9 cellular contexts compared by ENCODE assay signal in the genomic region with DNA sequence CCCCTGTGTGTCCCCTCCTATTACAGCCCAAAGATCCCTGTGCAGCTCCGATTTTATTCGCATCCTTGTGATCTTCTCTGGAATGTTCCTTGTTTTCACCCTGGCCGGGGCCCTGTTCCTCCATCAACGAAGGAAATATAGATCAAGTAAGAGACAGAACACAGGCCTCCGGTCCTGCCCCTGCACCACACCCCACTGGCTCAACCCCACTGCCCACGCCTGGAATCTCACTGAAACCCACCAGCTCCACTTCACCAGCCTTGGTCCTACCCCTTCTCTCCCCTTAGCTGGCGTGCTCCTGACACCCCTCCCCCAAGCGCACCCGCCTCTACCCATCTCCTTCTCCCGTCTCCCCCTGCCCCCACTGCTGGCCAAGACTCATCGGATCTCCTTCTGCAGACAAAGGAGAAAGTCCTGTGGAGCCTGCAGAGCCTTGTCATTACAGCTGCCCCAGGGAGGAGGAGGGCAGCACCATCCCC. TPM values are rescaled to one million over a fixed set of nuclear protein-coding genes. Genes with fewer than 3 reads are reported as not detected.
DNase-seq lines count a peak whose midpoint lies in the region; FAIRE-seq and TF ChIP-seq lines count a peak whose summit lies in the region.
"Had no signal": no experiment of that assay in that cellular context is flagged by ENCODE, and none has a peak within 500 bp of the region (broad histone marks: within the 10 kb centered on the region; RNA-seq: fewer than 3 reads in every experiment).

No MANE protein-coding gene starts in this region.

- no peak for TF ChIP-seq POLR2A in stomach (IDR thresholded peaks at IDR 0.05)

- no peaks in the 10 kb centered on the region for H3K79me2 ChIP-seq in keratinocyte (ENCODE audit: control insufficient read depth, insufficient read depth, low read length)

- H3K4me1 ChIP-seq in keratinocyte (ENCODE audit: control insufficient read depth, extremely low read depth, insufficient read depth, low read length) (peaks cover 20% of the 10 kb centered on the region), stomach (peaks cover 20 to 49% (median 39%) of the 10 kb centered on the region in 4 donors)

- no peaks in the 10 kb centered on the region for H3K27me3 Mint-ChIP-seq in activated CD4-positive, alpha-beta T cell treated with anti-CD3 and anti-CD28 coated beads, Interleukin-2, amount 10 ng/mL, durations not matched to agents 24 days and 14 days

- TF ChIP-seq CTCF in keratinocyte (optimal IDR thresholded peaks at IDR 0.05 in 1 of 3, IDR thresholded peaks at IDR 0.05 in 1 of 3, conservative IDR thresholded peaks at IDR 0.05 in 1 of 3; ENCODE audit: extremely low read depth in 1 of 3, insufficient read depth in 2 of 3, low read length in 3 of 3) (no peak), stomach (IDR thresholded peaks at IDR 0.05) (no peak)

- H3K27ac ChIP-seq in angular gyrus (ENCODE audit: low read depth, low read length) = peak overlapping the region; percentile 97
- peak overlapping the region; percentile 72 for H3K27ac ChIP-seq in keratinocyte (ENCODE audit: control insufficient read depth, insufficient read depth, low read length)
- H3K27ac ChIP-seq in stomach = peak overlapping the region; percentile 89 to 98 (median 97)

- peak overlapping the region; percentile 97 for H2AFZ ChIP-seq in keratinocyte (ENCODE audit: control insufficient read depth, low read length)

- peak overlapping the region; percentile 97 for H3K27ac Mint-ChIP-seq in activated CD4-positive, alpha-beta T cell treated with anti-CD3 and anti-CD28 coated beads, Interleukin-2, amount 10 ng/mL, durations not matched to agents 24 days and 14 days

- H3K9me3 ChIP-seq in keratinocyte (ENCODE audit: control insufficient read depth, low read depth, low read length) (no peaks in the 10 kb centered on the region), stomach (no peaks in the 10 kb centered on the region)

- peak overlapping the region; percentile 82 for H3K9ac ChIP-seq in keratinocyte (ENCODE audit: control insufficient read depth, extremely low read depth, insufficient read depth, low read length)

- peaks cover 68% of the 10 kb centered on the region for H3K4me1 Mint-ChIP-seq in activated CD4-positive, alpha-beta T cell treated with anti-CD3 and anti-CD28 coated beads, Interleukin-2, amount 10 ng/mL, durations not matched to agents 24 days and 14 days

- peak; percentile 74 for DNase-seq in activated CD4-positive, alpha-beta T cell treated with anti-CD3 and anti-CD28 coated beads, Interleukin-2, amount 10 ng/mL, durations not matched to agents 24 days and 14 days
- DNase-seq in activated CD4-positive, alpha-beta T cell treated with anti-CD3 and anti-CD28 coated beads, Interleukin-2, amount 50 U/mL, for 1 hour = no peak
- DNase-seq in keratinocyte (ENCODE audit: low read depth, low spot score) = no peak
- no peak for DNase-seq in stomach
- DNase-seq in CD1c-positive myeloid dendritic cell (ENCODE audit: extremely low spot score) = no peak
- no peak for DNase-seq in NCI-H446 (lab: John Stamatoyannopoulos, UW)
- DNase-seq in NCI-H2107 treated with DMSO at 0.1 percent for 48 hours (lab: John Stamatoyannopoulos, UW; ENCODE audit: unreplicated experiment) = no peak

- peaks cover 67% of the 10 kb centered on the region for H3K36me3 Mint-ChIP-seq in activated CD4-positive, alpha-beta T cell treated with anti-CD3 and anti-CD28 coated beads, Interleukin-2, amount 10 ng/mL, durations not matched to agents 24 days and 14 days (ENCODE audit: low read depth)

- dilution Hi-C loops in keratinocyte (cut with MboI; ENCODE audit: extremely low pct_ligation_motif_present, low sequenced_read_pairs) = no loop called here

- H3K4me2 ChIP-seq in keratinocyte (ENCODE audit: control insufficient read depth, extremely low read depth, insufficient read depth, low read depth, low read length) = peak overlapping the region; percentile 95

- peak overlapping the region; percentile 97 for H3K4me3 Mint-ChIP-seq in activated CD4-positive, alpha-beta T cell treated with anti-CD3 and anti-CD28 coated beads, Interleukin-2, amount 10 ng/mL, durations not matched to agents 24 days and 14 days

- 7 to 12% (median 9%) methylated on average over 11 of the region's 11 CpGs for WGBS in stomach, 5 donors

- no peaks in the 10 kb centered on the region for H3K27me3 ChIP-seq in keratinocyte (ENCODE audit: control insufficient read depth, extremely low read depth, insufficient read depth, low read length)
- H3K27me3 ChIP-seq in stomach = no peaks in the 10 kb centered on the region

- TF ChIP-seq EP300 in stomach (IDR thresholded peaks at IDR 0.05) = no peak

- no peak for FAIRE-seq in keratinocyte (lab: Jason Lieb, UNC)

- H3K9me1 ChIP-seq in keratinocyte (ENCODE audit: control insufficient read depth, extremely low read depth, insufficient read depth, low read length) = no peaks in the 10 kb centered on the region

- intact Hi-C loops in activated CD4-positive, alpha-beta T cell treated with anti-CD3 and anti-CD28 coated beads, Interleukin-2, amount 10 ng/mL, durations not matched to agents 24 days and 14 days (cut with micrococcal nuclease) = loop anchor here (5.0 kb wide), 1 partner anchor 501 kb away; a partner anchor contains a TSS
- intact Hi-C loops in stomach (cut with DNase I; ENCODE audit: low total_unique reads) = no loop called here

- H3K9me3 Mint-ChIP-seq in activated CD4-positive, alpha-beta T cell treated with anti-CD3 and anti-CD28 coated beads, Interleukin-2, amount 10 ng/mL, durations not matched to agents 24 days and 14 days = no peaks in the 10 kb centered on the region

- peaks cover 0 to 2% of the 10 kb centered on the region in 2 experiments for H3K36me3 ChIP-seq in keratinocyte (ENCODE audit: control insufficient read depth in 2 of 2, extremely low read depth in 1 of 2, insufficient read depth in 2 of 2, low read length in 2 of 2)
- peaks cover 13 to 49% (median 47%) of the 10 kb centered on the region in 4 donors for H3K36me3 ChIP-seq in stomach

- peak overlapping the region; percentile 42 to 56 (median 52) for H3K4me3 ChIP-seq in keratinocyte (ENCODE audit: control insufficient read depth in 2 of 3, extremely low read depth in 1 of 3, insufficient read depth in 2 of 3, low read depth in 1 of 3, low read length in 3 of 3)
- peak overlapping the region; percentile 62 to 73 (median 66) for H3K4me3 ChIP-seq in stomach

- no peaks in the 10 kb centered on the region for H4K20me1 ChIP-seq in keratinocyte (ENCODE audit: control insufficient read depth, extremely low read depth, insufficient read depth, low read length)

RNA-seq across cellular contexts. Expression of a gene that starts 0.9 kb away (rescaled TPM):
- 31.9 and 33.0 TPM in 2 replicates for total RNA-seq in activated CD4-positive, alpha-beta T cell treated with anti-CD3 and anti-CD28 coated beads, Interleukin-2, amount 10 ng/mL, durations not matched to agents 24 days and 14 days
- 4.2 to 6.0 TPM (median 4.8 TPM) in 3 replicates for polyA plus RNA-seq in keratinocyte
- polyA plus RNA-seq in keratinocyte (2011; ENCODE audit: low read depth) = 7.0 TPM
- 2.5 and 3.5 TPM in 2 replicates for polyA plus RNA-seq in keratinocyte (2011; cell fraction: cytosol; rRNA removed)
- 6.4 and 9.5 TPM in 2 replicates for polyA plus RNA-seq in keratinocyte (2011; cell fraction: nucleus; rRNA removed)
- polyA plus RNA-seq in keratinocyte (2012; ENCODE audit: low replicate concordance) = 2.2 and 5.2 TPM in 2 replicates
- 3.1 to 6.7 TPM (median 6.0 TPM) in 3 replicates for polyA minus RNA-seq in keratinocyte
- polyA minus RNA-seq in keratinocyte (2011; cell fraction: cytosol; rRNA and poly(A)+ RNA removed) = 2.5 TPM
- polyA minus RNA-seq in keratinocyte (2011; cell fraction: nucleus; rRNA and poly(A)+ RNA removed) = 4.0 and 5.6 TPM in 2 replicates
- total RNA-seq in stomach = 100 to 1,000 TPM in 1 of 5 donors, 10 to 100 TPM in 4; 15.2 to 115 (median 40.0) TPM
- polyA plus RNA-seq in stomach = 10 to 100 TPM; 13.0 to 15.3 (median 15.1) TPM

RNA-seq across cellular contexts. Expression of a gene that starts 6.2 kb away (rescaled TPM):
- total RNA-seq in activated CD4-positive, alpha-beta T cell treated with anti-CD3 and anti-CD28 coated beads, Interleukin-2, amount 10 ng/mL, durations not matched to agents 24 days and 14 days = 74.0 and 77.7 TPM in 2 replicates
- not detected in 3 replicates for polyA plus RNA-seq in keratinocyte
- not detected for polyA plus RNA-seq in keratinocyte (2011; ENCODE audit: low read depth)
- polyA plus RNA-seq in keratinocyte (2011; cell fraction: cytosol; rRNA removed) = not detected in 2 replicates
- not detected in 2 replicates for polyA plus RNA-seq in keratinocyte (2011; cell fraction: nucleus; rRNA removed)
- polyA plus RNA-seq in keratinocyte (2012; ENCODE audit: low replicate concordance) = not detected in 2 replicates
- not detected in 3 replicates for polyA minus RNA-seq in keratinocyte
- not detected for polyA minus RNA-seq in keratinocyte (2011; cell fraction: cytosol; rRNA and poly(A)+ RNA removed)
- polyA minus RNA-seq in keratinocyte (2011; cell fraction: nucleus; rRNA and poly(A)+ RNA removed) = not detected in 2 replicates
- total RNA-seq in stomach = 1 to 10 TPM in 1 of 5 donors, under 1 TPM in 1, not detected in 3; 0.92 to 8.7 TPM
- polyA plus RNA-seq in stomach = 1 to 10 TPM; 1.7 to 5.8 (median 3.2) TPM
- total RNA-seq: Daoy had no signal

RNA-seq across cellular contexts. Expression of a gene that starts 19.6 kb away (rescaled TPM):
- total RNA-seq in activated CD4-positive, alpha-beta T cell treated with anti-CD3 and anti-CD28 coated beads, Interleukin-2, amount 10 ng/mL, durations not matched to agents 24 days and 14 days = 50.0 and 51.2 TPM in 2 replicates
- polyA plus RNA-seq in keratinocyte = 5.3 to 7.8 TPM (median 6.7 TPM) in 3 replicates
- 0.42 TPM for polyA plus RNA-seq in keratinocyte (2011; ENCODE audit: low read depth)
- 5.4 and 8.0 TPM in 2 replicates for polyA plus RNA-seq in keratinocyte (2011; cell fraction: cytosol; rRNA removed)
- 22.3 and 24.4 TPM in 2 replicates for polyA plus RNA-seq in keratinocyte (2011; cell fraction: nucleus; rRNA removed)
- polyA plus RNA-seq in keratinocyte (2012; ENCODE audit: low replicate concordance) = 2.3 and 3.8 TPM in 2 replicates
- 4.9 to 6.2 TPM (median 5.9 TPM) in 3 replicates for polyA minus RNA-seq in keratinocyte
- polyA minus RNA-seq in keratinocyte (2011; cell fraction: cytosol; rRNA and poly(A)+ RNA removed) = 0.58 TPM
- polyA minus RNA-seq in keratinocyte (2011; cell fraction: nucleus; rRNA and poly(A)+ RNA removed) = 3.0 and 7.9 TPM in 2 replicates
- total RNA-seq in stomach = 10 to 100 TPM in 2 of 5 donors, 1 to 10 TPM in 3; 1.2 to 16.5 (median 4.8) TPM
- polyA plus RNA-seq in stomach = 1 to 10 TPM in 2 of 3 donors, not detected in 1; 2.6 to 8.9 TPM

RNA-seq across cellular contexts. Expression of a gene that starts 42.2 kb away (rescaled TPM):
- 277 and 280 TPM in 2 replicates for total RNA-seq in activated CD4-positive, alpha-beta T cell treated with anti-CD3 and anti-CD28 coated beads, Interleukin-2, amount 10 ng/mL, durations not matched to agents 24 days and 14 days
- polyA plus RNA-seq in keratinocyte = 76.5 to 184 TPM (median 130 TPM) in 3 replicates
- 76.9 TPM for polyA plus RNA-seq in keratinocyte (2011; ENCODE audit: low read depth)
- 155 and 198 TPM in 2 replicates for polyA plus RNA-seq in keratinocyte (2011; cell fraction: cytosol; rRNA removed)
- polyA plus RNA-seq in keratinocyte (2011; cell fraction: nucleus; rRNA removed) = 60.2 and 69.9 TPM in 2 replicates
- polyA plus RNA-seq in keratinocyte (2012; ENCODE audit: low replicate concordance) = 163 and 213 TPM in 2 replicates
- polyA minus RNA-seq in keratinocyte = 8.3 to 26.0 TPM (median 23.7 TPM) in 3 replicates
- 31.7 TPM for polyA minus RNA-seq in keratinocyte (2011; cell fraction: cytosol; rRNA and poly(A)+ RNA removed)
- 7.3 and 7.8 TPM in 2 replicates for polyA minus RNA-seq in keratinocyte (2011; cell fraction: nucleus; rRNA and poly(A)+ RNA removed)
- 100 to 1,000 TPM in 1 of 5 donors, 10 to 100 TPM in 4; 26.8 to 146 (median 50.7) TPM for total RNA-seq in stomach
- 100 to 1,000 TPM; 108 to 143 (median 128) TPM for polyA plus RNA-seq in stomach

RNA-seq across cellular contexts. Expression of a gene that starts 43.0 kb away (rescaled TPM):
- total RNA-seq in activated CD4-positive, alpha-beta T cell treated with anti-CD3 and anti-CD28 coated beads, Interleukin-2, amount 10 ng/mL, durations not matched to agents 24 days and 14 days = 104 and 106 TPM in 2 replicates
- polyA plus RNA-seq in keratinocyte = 12.3 to 34.6 TPM (median 33.7 TPM) in 3 replicates
- polyA plus RNA-seq in keratinocyte (2011; ENCODE audit: low read depth) = 10.5 TPM
- polyA plus RNA-seq in keratinocyte (2011; cell fraction: cytosol; rRNA removed) = 12.0 and 14.9 TPM in 2 replicates
- polyA plus RNA-seq in keratinocyte (2011; cell fraction: nucleus; rRNA removed) = 17.8 and 18.1 TPM in 2 replicates
- 6.2 and 29.3 TPM in 2 replicates for polyA plus RNA-seq in keratinocyte (2012; ENCODE audit: low replicate concordance)
- polyA minus RNA-seq in keratinocyte = 18.2 to 60.7 TPM (median 52.1 TPM) in 3 replicates
- polyA minus RNA-seq in keratinocyte (2011; cell fraction: cytosol; rRNA and poly(A)+ RNA removed) = 25.1 TPM
- polyA minus RNA-seq in keratinocyte (2011; cell fraction: nucleus; rRNA and poly(A)+ RNA removed) = 17.0 and 26.1 TPM in 2 replicates
- total RNA-seq in stomach = 100 to 1,000 TPM in 1 of 5 donors, 10 to 100 TPM in 4; 15.4 to 105 (median 17.9) TPM
- 10 to 100 TPM in 1 of 3 donors, 1 to 10 TPM in 2; 8.3 to 18.3 (median 9.7) TPM for polyA plus RNA-seq in stomach
